In the genomic region with DNA sequence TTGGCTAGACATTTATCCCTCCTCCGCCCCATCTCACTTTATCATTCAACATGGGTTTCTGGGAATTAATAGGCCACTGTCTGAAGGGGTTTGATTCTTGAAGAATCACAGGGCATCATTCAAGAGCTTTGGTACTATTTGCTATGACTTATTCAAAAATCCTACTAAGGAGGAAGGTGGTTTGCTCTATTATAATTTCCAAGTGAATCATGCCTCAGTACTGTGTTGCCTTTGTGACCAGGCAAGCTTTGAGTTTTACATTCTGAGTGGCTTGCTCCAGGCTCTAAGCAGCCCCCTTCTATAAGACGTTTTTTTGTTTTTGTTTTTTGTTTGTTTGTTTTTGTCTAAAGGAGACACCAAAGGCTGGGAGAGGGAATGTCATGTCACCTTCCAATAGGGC, we compare ENCODE assay signal across 16 cellular contexts. TPM values are rescaled to one million over a fixed set of nuclear protein-coding genes. Genes with fewer than 3 reads are reported as not detected.
DNase-seq lines count a peak whose midpoint lies in the region; ATAC-seq and TF ChIP-seq lines count a peak whose summit lies in the region.
"Had no signal": no experiment of that assay in that cellular context is flagged by ENCODE, and none has a peak within 500 bp of the region (broad histone marks: within the 10 kb centered on the region; RNA-seq: fewer than 3 reads in every experiment).

No MANE protein-coding gene starts in this region.

- H3K36me3 ChIP-seq in left ventricle myocardium inferior: no peaks in the 10 kb centered on the region
- H3K36me3 ChIP-seq in neural progenitor cell: no peaks in the 10 kb centered on the region
- no peaks in the 10 kb centered on the region for H3K36me3 ChIP-seq in uterus
- H3K36me3 ChIP-seq in testis (ENCODE audit: low read depth, missing control alignments): no peaks in the 10 kb centered on the region
- H3K36me3 ChIP-seq: tibial artery had no signal

- H3K4me2 ChIP-seq in neural progenitor cell: peak overlapping the region; percentile 91

- TF ChIP-seq CTCF in left ventricle myocardium inferior (IDR thresholded peaks at IDR 0.05; ENCODE audit: borderline replicate concordance) (no peak), neural progenitor cell (IDR thresholded peaks at IDR 0.05) (no peak), uterus (IDR thresholded peaks at IDR 0.05) (no peak), testis (IDR thresholded peaks at IDR 0.05) (no peak), HFFc6 (IDR thresholded peaks at IDR 0.05) (no peak)

- peaks cover 2% of the 10 kb centered on the region for H3K36me3 Mint-ChIP-seq in neural progenitor cell
- H3K36me3 Mint-ChIP-seq in HFFc6 (ENCODE audit: low read depth): no peaks in the 10 kb centered on the region
- H3K36me3 Mint-ChIP-seq: memory B cell had no signal

- H3K27me3 ChIP-seq in left ventricle myocardium inferior (ENCODE audit: low read depth): no peaks in the 10 kb centered on the region
- no peaks in the 10 kb centered on the region for H3K27me3 ChIP-seq in neural progenitor cell
- no peaks in the 10 kb centered on the region for H3K27me3 ChIP-seq in uterus
- no peaks in the 10 kb centered on the region for H3K27me3 ChIP-seq in testis
- H3K27me3 ChIP-seq: tibial artery had no signal

- H3K27ac ChIP-seq in left ventricle myocardium inferior (replicated peaks) (peak overlapping the region; percentile 94), epithelial cell of prostate (peak overlapping the region; percentile 70), neural progenitor cell (no peak overlapping the region), uterus (peak overlapping the region; percentile 88 to 92), testis (no peak overlapping the region)
- H3K27ac ChIP-seq: parathyroid adenoma had no signal

- 50 to 68% methylated on average over 2 of the region's 2 CpGs for WGBS in testis, 2 donors

- no peak overlapping the region for H3K9ac ChIP-seq in neural progenitor cell
- H3K9ac ChIP-seq: parathyroid adenoma had no signal

- H3K4me1 Mint-ChIP-seq in neural progenitor cell: peaks cover 28% of the 10 kb centered on the region
- H3K4me1 Mint-ChIP-seq in HFFc6 (ENCODE audit: low read depth): peaks cover 51% of the 10 kb centered on the region

- no peak overlapping the region for H3K27ac Mint-ChIP-seq in neural progenitor cell
- no peak overlapping the region; the same call in 1 of the 2 replicates for H3K27ac Mint-ChIP-seq in HFFc6
- H3K27ac Mint-ChIP-seq: activated CD4-positive, alpha-beta T cell treated with anti-CD3 and anti-CD28 coated beads for 36 hours; activated naive CD4-positive, alpha-beta T cell treated with anti-CD3 and anti-CD28 coated beads, Interleukin-2, amount 50 U/mL, for 72 hours; memory B cell had no signal

- TF ChIP-seq POLR2A in uterus (IDR thresholded peaks at IDR 0.05) (no peak), testis (IDR thresholded peaks at IDR 0.05) (no peak)

- H4K20me1 ChIP-seq in neural progenitor cell (ENCODE audit: low read depth): peaks cover 68% of the 10 kb centered on the region

- no peaks in the 10 kb centered on the region for H3K9me3 ChIP-seq in left ventricle myocardium inferior (replicated peaks)
- H3K9me3 ChIP-seq in neural progenitor cell (ENCODE audit: low read depth): no peaks in the 10 kb centered on the region
- no peaks in the 10 kb centered on the region for H3K9me3 ChIP-seq in uterus
- no peaks in the 10 kb centered on the region for H3K9me3 ChIP-seq in testis
- H3K9me3 ChIP-seq: tibial artery had no signal

- H3K4me1 ChIP-seq in left ventricle myocardium inferior (peaks cover 84% of the 10 kb centered on the region), neural progenitor cell (peaks cover 53% of the 10 kb centered on the region), uterus (peaks cover 0 to 6% of the 10 kb centered on the region in 2 donors), testis (peaks cover 12% of the 10 kb centered on the region)
- H3K4me1 ChIP-seq: parathyroid adenoma had no signal

- no peak overlapping the region for H2AFZ ChIP-seq in neural progenitor cell (replicated peaks)
- H2AFZ ChIP-seq: parathyroid adenoma had no signal

- H3K4me3 Mint-ChIP-seq in neural progenitor cell: peak overlapping the region; percentile 10
- no peak overlapping the region for H3K4me3 Mint-ChIP-seq in HFFc6
- H3K4me3 Mint-ChIP-seq: activated CD4-positive, alpha-beta T cell treated with anti-CD3 and anti-CD28 coated beads for 36 hours; memory B cell had no signal

- H3F3A ChIP-seq in neural progenitor cell (ENCODE audit: low read depth): peaks cover 18% of the 10 kb centered on the region

- DNase-seq in left ventricle myocardium inferior (no peak), cardiac septum (ENCODE audit: low spot score) (no peak), epithelial cell of prostate (ENCODE audit: low read depth, low spot score) (no peak), neural progenitor cell (ENCODE audit: low spot score) (no peak), uterus (no peak), testis (no peak), HFFc6 (no peak)
- DNase-seq: activated CD4-positive, alpha-beta T cell treated with anti-CD3 and anti-CD28 coated beads for 36 hours; MM.1S; NCI-H2107; T-helper 2 cell; tibial artery had no signal

- peak overlapping the region; percentile 95 for H3K4me3 ChIP-seq in left ventricle myocardium inferior
- peak overlapping the region; percentile 84 for H3K4me3 ChIP-seq in neural progenitor cell
- peak overlapping the region in 1 of 2 donors; percentile 75 for H3K4me3 ChIP-seq in uterus
- no peak overlapping the region for H3K4me3 ChIP-seq in testis

- ATAC-seq in GM19324 (IDR thresholded peaks at IDR 0.05; ENCODE audit: low FRiP score, unreplicated experiment): no peak
- ATAC-seq: activated CD4-positive, alpha-beta T cell treated with anti-CD3 and anti-CD28 coated beads for 36 hours; activated naive CD4-positive, alpha-beta T cell treated with anti-CD3 and anti-CD28 coated beads, Interleukin-2, amount 50 U/mL, for 72 hours had no signal

- H3K79me2 ChIP-seq in neural progenitor cell (ENCODE audit: low read depth): peaks cover 83% of the 10 kb centered on the region
- H3K79me2 ChIP-seq: parathyroid adenoma had no signal

- H3K27me3 Mint-ChIP-seq in neural progenitor cell (ENCODE audit: insufficient read depth, low read depth) (no peaks in the 10 kb centered on the region), HFFc6 (ENCODE audit: insufficient read depth) (no peaks in the 10 kb centered on the region)

- intact Hi-C loops in left ventricle myocardium inferior (cut with micrococcal nuclease) (loop anchor here (5.0 kb wide), 1 partner anchor 173 kb away; no protein-coding TSS in a partner anchor), cardiac septum (cut with DNase I) (loop anchor here (2.0 to 10.0 kb wide), 5 partner anchors 73 to 315 kb away; no protein-coding TSS in a partner anchor), uterus (cut with DNase I; ENCODE audit: low total_unique reads) (loop anchor here (10.0 kb wide), 1 partner anchor 275 kb away; no protein-coding TSS in a partner anchor), testis (cut with DNase I; ENCODE audit: low total_unique reads) (no loop called here)

- H3K9me3 Mint-ChIP-seq in neural progenitor cell: peaks cover 3% of the 10 kb centered on the region
- H3K9me3 Mint-ChIP-seq in HFFc6: no peaks in the 10 kb centered on the region
- H3K9me3 Mint-ChIP-seq: activated naive CD4-positive, alpha-beta T cell treated with anti-CD3 and anti-CD28 coated beads, Interleukin-2, amount 50 U/mL, for 72 hours; memory B cell had no signal

RNA-seq across cellular contexts. Expression of gene C1orf21, which starts 2.6 kb away (rescaled TPM):
- total RNA-seq in left ventricle myocardium inferior: 79.9 TPM
- total RNA-seq in cardiac septum: 93.6 TPM
- 66.4 and 117 TPM in 2 replicates for total RNA-seq in neural progenitor cell (ENCODE audit: low replicate concordance)
- total RNA-seq in uterus: 10 to 100 TPM; 15.0 to 71.0 (median 44.5) TPM
- total RNA-seq in testis: 10 to 100 TPM; 13.9 to 16.0 TPM
- 17.2 TPM for polyA plus RNA-seq in testis (ENCODE audit: insufficient read depth, low read depth, low replicate concordance)
- total RNA-seq in HFFc6 (2021; fragmentation: NEBNext Ultra II Directional; extraction: Animal tissue kit (Norgen Biotek cat#: 25700)): 10 to 100 TPM in 1 of 6 experiments, 1 to 10 TPM in 5; 4.0 to 10.2 (median 8.5) TPM

Comparison
In these comparisons a context has a peak if more than half of its experiments do, and no peak if none do; other contexts are left out.
1. H3K27ac ChIP-seq: peak in left ventricle myocardium inferior (single experiment), epithelial cell of prostate (single experiment) and uterus (2 of 2); none in neural progenitor cell (single experiment) and testis (0 of 2).
2. H3K4me3 ChIP-seq: peak in left ventricle myocardium inferior (single experiment) and neural progenitor cell (single experiment); none in testis (0 of 2).